Comparison of ENCODE assay signal across 1 cellular context in the genomic region with DNA sequence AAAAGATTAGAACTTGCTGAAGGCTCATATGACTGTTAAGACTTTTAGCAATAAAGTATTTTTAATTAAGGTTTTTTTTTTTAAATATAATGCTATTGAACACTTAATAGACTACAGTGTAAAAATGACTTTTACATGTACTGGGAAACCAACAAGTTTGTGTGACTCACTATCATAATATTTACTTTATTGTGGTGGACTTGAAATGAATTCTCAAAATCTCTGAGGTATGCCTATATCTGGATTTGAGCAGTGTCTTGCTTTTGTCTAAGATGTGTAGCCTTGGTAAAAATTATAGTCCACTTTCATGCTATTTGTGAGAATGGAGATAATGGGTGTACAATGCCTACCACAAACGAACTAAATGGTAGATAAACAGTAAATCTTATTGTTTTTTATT.
TF ChIP-seq lines count a peak whose summit lies in the region.

No MANE protein-coding gene starts in this region.

TF ChIP-seq in HCT116, 20 proteins besides CTCF, POLR2A, EP300 and RAD21 (continued from another document):
- TF ChIP-seq MAX (IDR thresholded peaks at IDR 0.05), result no peak
- TF ChIP-seq FOSL1 (IDR thresholded peaks at IDR 0.05; ENCODE audit: low read depth), result no peak
- no peak for TF ChIP-seq ELF1 (IDR thresholded peaks at IDR 0.05; ENCODE audit: borderline replicate concordance, low read depth)
- TF ChIP-seq, protein P1, sequence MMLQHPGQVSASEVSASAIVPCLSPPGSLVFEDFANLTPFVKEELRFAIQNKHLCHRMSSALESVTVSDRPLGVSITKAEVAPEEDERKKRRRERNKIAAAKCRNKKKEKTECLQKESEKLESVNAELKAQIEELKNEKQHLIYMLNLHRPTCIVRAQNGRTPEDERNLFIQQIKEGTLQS (IDR thresholded peaks at IDR 0.05), result no peak
- TF ChIP-seq SRF (IDR thresholded peaks at IDR 0.05; ENCODE audit: low read depth), result no peak
- no peak for TF ChIP-seq EZH2 (IDR thresholded peaks at IDR 0.05)
- no peak for TF ChIP-seq ZFX (IDR thresholded peaks at IDR 0.05)
- no peak for TF ChIP-seq ZNF274 (IDR thresholded peaks at IDR 0.05; ENCODE audit: low read depth, low read length)
- no peak for TF ChIP-seq POLR2AphosphoS5 (IDR thresholded peaks at IDR 0.05; ENCODE audit: low read depth, low read length)
TF ChIP-seq in HCT116: peak in this region for 0.
